Comparison of ENCODE assay signal across 8 cellular contexts in the genomic region with DNA sequence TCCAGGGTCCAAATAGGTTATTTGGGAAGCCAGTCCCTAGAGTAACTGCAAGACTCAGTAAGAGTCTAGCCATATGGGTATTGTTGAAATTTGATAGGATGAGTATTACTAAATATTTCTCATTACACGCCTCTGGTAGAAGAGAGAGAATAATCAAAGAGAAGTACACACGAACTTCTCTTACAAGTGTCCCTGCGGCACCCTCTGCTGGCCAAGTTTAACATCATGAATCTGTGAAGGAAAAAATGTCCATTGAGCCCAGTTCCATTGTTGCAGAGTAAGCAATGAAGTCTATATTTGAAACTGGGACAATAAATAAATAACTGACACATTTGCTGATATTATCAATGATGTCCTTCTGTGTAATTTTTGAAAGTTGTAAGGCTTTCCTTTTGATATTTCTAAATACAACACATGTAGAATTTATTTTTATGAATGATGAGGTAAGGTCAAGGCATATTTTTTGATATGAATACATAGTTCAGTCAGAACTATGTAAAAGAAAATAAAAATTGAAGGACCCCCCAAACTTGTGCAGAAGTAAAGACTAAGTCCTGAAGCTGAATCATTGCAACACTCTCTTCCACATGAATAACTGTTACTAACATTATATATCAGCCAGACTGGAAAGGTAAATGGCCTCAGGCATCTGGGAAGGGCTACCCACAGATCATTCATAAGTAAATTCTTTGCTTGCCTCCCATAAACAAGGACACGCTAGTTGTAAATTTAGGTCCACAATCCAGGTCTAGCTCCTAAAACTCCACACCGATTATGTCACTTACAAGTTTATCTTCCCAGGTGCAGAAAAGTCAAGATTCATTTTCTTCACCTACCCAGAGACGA. TPM values are rescaled to one million over a fixed set of nuclear protein-coding genes. Genes with fewer than 3 reads are reported as not detected.
A peak's percentile ranks its signal among the peaks of the same experiment; 100 is the strongest.
DNase-seq lines count a peak whose midpoint lies in the region; ATAC-seq and TF ChIP-seq lines count a peak whose summit lies in the region.

No MANE protein-coding gene starts in this region.

- H3K79me2 ChIP-seq in DOHH2 (ENCODE audit: control insufficient read depth, low read length) = no peaks in the 10 kb centered on the region

- intact Hi-C loops in testis (cut with DNase I; ENCODE audit: low total_unique reads) = loop anchor here (10.0 kb wide), 1 partner anchor 370 kb away; a partner anchor contains a TSS

- H3K27me3 Mint-ChIP-seq in stimulated activated naive B cell treated with anti-CD40 and anti-IgM and Interleukin-4, amounts not matched to agents 10 μg/mL and 1 μg/mL and 100 μg/mL, for 72 hours = peaks cover 10 to 11% of the 10 kb centered on the region in 2 donors

- H3K27ac Mint-ChIP-seq in stimulated activated naive B cell treated with anti-CD40 and anti-IgM and Interleukin-4, amounts not matched to agents 10 μg/mL and 1 μg/mL and 100 μg/mL, for 72 hours = no peak overlapping the region

- no peaks in the 10 kb centered on the region for H3K4me1 Mint-ChIP-seq in stimulated activated naive B cell treated with anti-CD40 and anti-IgM and Interleukin-4, amounts not matched to agents 10 μg/mL and 1 μg/mL and 100 μg/mL, for 72 hours

- no peaks in the 10 kb centered on the region for H3K4me1 ChIP-seq in DOHH2 (ENCODE audit: control insufficient read depth, low read length)
- no peaks in the 10 kb centered on the region for H3K4me1 ChIP-seq in HEK293 (ENCODE audit: control insufficient read depth, insufficient read depth, low read length)
- H3K4me1 ChIP-seq in testis = no peaks in the 10 kb centered on the region

- no peak overlapping the region for H3K4me2 ChIP-seq in DOHH2 (ENCODE audit: low read length)

- no peak for ATAC-seq in stimulated activated naive B cell treated with anti-CD40 and anti-IgM and Interleukin-4, amounts not matched to agents 10 μg/mL and 1 μg/mL and 100 μg/mL, for 72 hours (replicated peaks)
- no peak for ATAC-seq in GM19324 (IDR thresholded peaks at IDR 0.05; ENCODE audit: low FRiP score, unreplicated experiment)

- no peak overlapping the region for H3K27ac ChIP-seq in DOHH2 (ENCODE audit: low read depth, low read length)
- no peak overlapping the region for H3K27ac ChIP-seq in HEK293 (ENCODE audit: extremely low read depth, low read depth, low read length)
- no peak overlapping the region for H3K27ac ChIP-seq in testis

- CTCF ChIA-PET in HEK293 (lab: Yijun Ruan, JAX) = interaction anchor here (0.6 to 2.6 kb wide), 5 partner anchors 17 to 379 kb away, joined by 3 to 24 read pairs (median 4); a partner anchor contains a TSS

- no peaks in the 10 kb centered on the region for H3F3A ChIP-seq in DOHH2 (ENCODE audit: control insufficient read depth, insufficient read depth)

- no peaks in the 10 kb centered on the region for H3K36me3 ChIP-seq in DOHH2 (ENCODE audit: control insufficient read depth, low read length)
- no peaks in the 10 kb centered on the region for H3K36me3 ChIP-seq in HEK293 (ENCODE audit: control insufficient read depth in 2 of 2, insufficient read depth in 1 of 2, low read length in 2 of 2)
- H3K36me3 ChIP-seq in testis (ENCODE audit: low read depth, missing control alignments) = no peaks in the 10 kb centered on the region

- POLR2A ChIA-PET in HEK293 (lab: Yijun Ruan, JAX) = no interaction called here

- H3K4me3 ChIP-seq in DOHH2 (ENCODE audit: low read length) (no peak overlapping the region), HEK293 (ENCODE audit: low read depth, low read length) (no peak overlapping the region), testis (no peak overlapping the region)

- H4K20me1 ChIP-seq in DOHH2 (ENCODE audit: control insufficient read depth, insufficient read depth, low read depth, low read length) = no peaks in the 10 kb centered on the region

- WGBS in testis, 2 donors = 41 to 54% methylated on average over 6 of the region's 6 CpGs

- TF ChIP-seq CTCF in DOHH2 (IDR thresholded peaks at IDR 0.05; ENCODE audit: low read depth, low read length, poor library complexity, severe bottlenecking) (peak; percentile 64), HEK293 (tag by site-specific recombination; IDR thresholded peaks at IDR 0.05) (no peak), testis (IDR thresholded peaks at IDR 0.05) (peak in 2 of 3 experiments; percentile 45 to 53)

- no peaks in the 10 kb centered on the region for H3K9me2 ChIP-seq in DOHH2 (replicated peaks; ENCODE audit: control insufficient read depth, low read length)

- no peak for TF ChIP-seq POLR2A in testis (IDR thresholded peaks at IDR 0.05)

- H3K9me3 ChIP-seq in DOHH2 (ENCODE audit: control insufficient read depth, insufficient read depth, low read length) (no peaks in the 10 kb centered on the region), HEK293 (ENCODE audit: control insufficient read depth, insufficient read depth, low read depth, low read length) (no peaks in the 10 kb centered on the region), testis (no peaks in the 10 kb centered on the region)

- no peaks in the 10 kb centered on the region for H3K27me3 ChIP-seq in DOHH2 (ENCODE audit: control insufficient read depth, low read length)
- no peaks in the 10 kb centered on the region for H3K27me3 ChIP-seq in testis

- peak; percentile 81 for DNase-seq in NCI-H748 treated with DMSO at 0.1 percent for 48 hours (lab: John Stamatoyannopoulos, UW)
- peak; percentile 6 for DNase-seq in brain pericyte (ENCODE audit: low read depth, low spot score)
- peak; percentile 66 for DNase-seq in kidney tubule cell (ENCODE audit: low spot score)
- peak; percentile 82 for DNase-seq in testis
- no peak for DNase-seq in stimulated activated naive B cell treated with anti-CD40 and anti-IgM and Interleukin-4, amounts not matched to agents 10 μg/mL and 1 μg/mL and 100 μg/mL, for 72 hours

- H3K9me3 Mint-ChIP-seq in stimulated activated naive B cell treated with anti-CD40 and anti-IgM and Interleukin-4, amounts not matched to agents 10 μg/mL and 1 μg/mL and 100 μg/mL, for 72 hours = peaks cover 0 to 3% of the 10 kb centered on the region in 2 donors

- H3K36me3 Mint-ChIP-seq in stimulated activated naive B cell treated with anti-CD40 and anti-IgM and Interleukin-4, amounts not matched to agents 10 μg/mL and 1 μg/mL and 100 μg/mL, for 72 hours = no peaks in the 10 kb centered on the region

- no peak overlapping the region for H3K4me3 Mint-ChIP-seq in stimulated activated naive B cell treated with anti-CD40 and anti-IgM and Interleukin-4, amounts not matched to agents 10 μg/mL and 1 μg/mL and 100 μg/mL, for 72 hours

TF ChIP-seq in HEK293, 187 proteins besides CTCF, POLR2A, EP300 and RAD21:
- TF ChIP-seq ZNF654 (tag by site-specific recombination; IDR thresholded peaks at IDR 0.05; ENCODE audit: low read depth) (peak; percentile 53), ZNF792 (tag by site-specific recombination; IDR thresholded peaks at IDR 0.05) (no peak)
TF ChIP-seq in HEK293: peak in this region for 1.

RNA-seq across cellular contexts. Expression of a gene that starts 10.0 kb away (rescaled TPM):
- total RNA-seq in testis = not detected
- not detected for polyA plus RNA-seq in testis (ENCODE audit: insufficient read depth, low read depth, low replicate concordance)

RNA-seq across cellular contexts. Expression of a gene that starts 41.7 kb away (rescaled TPM):
- not detected for total RNA-seq in testis
- not detected for polyA plus RNA-seq in testis (ENCODE audit: insufficient read depth, low read depth, low replicate concordance)

RNA-seq across cellular contexts. Expression of a gene that starts 49.1 kb away (rescaled TPM):
- not detected for total RNA-seq in testis
- polyA plus RNA-seq in testis (ENCODE audit: insufficient read depth, low read depth, low replicate concordance) = not detected

RNA-seq across cellular contexts. Expression of a gene that starts 54.8 kb away (rescaled TPM):
- total RNA-seq in testis = under 1 TPM in 1 of 2 donors, not detected in 1; 0.37 TPM
- not detected for polyA plus RNA-seq in testis (ENCODE audit: insufficient read depth, low read depth, low replicate concordance)

RNA-seq across cellular contexts. Expression of a gene that starts 57.2 kb away (rescaled TPM):
- total RNA-seq in testis = not detected
- not detected for polyA plus RNA-seq in testis (ENCODE audit: insufficient read depth, low read depth, low replicate concordance)
